11 cellular contexts compared by ENCODE assay signal in the genomic region with DNA sequence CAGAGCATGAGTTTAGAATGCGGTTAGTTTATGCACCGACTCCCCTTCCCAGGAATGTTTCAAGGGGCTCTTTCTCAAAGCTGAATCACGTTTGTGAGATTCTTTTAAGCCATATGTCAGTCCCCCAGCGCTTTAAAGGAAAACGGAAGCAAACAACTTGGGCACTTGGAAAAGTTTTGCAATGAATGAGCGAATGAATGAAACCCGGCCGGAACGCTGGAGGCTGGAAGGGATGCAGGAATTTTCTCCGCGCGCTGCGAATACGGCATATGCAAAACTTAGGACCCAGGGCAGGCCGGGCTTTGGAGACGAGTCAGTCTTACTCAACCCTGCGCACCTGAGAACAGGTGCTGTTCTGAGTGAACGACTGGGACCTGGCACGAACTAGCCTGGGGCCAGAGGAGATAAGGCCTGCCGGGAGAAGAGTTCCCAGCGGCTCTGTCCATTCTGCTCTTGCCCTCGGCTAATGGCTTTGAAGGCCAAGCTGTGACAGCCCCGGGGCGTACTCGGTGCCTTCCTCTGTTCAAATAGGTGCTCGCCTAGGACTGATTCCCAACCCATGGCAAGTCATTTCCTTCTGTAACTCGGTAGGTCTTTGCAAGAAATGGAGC. TPM values are rescaled to one million over a fixed set of nuclear protein-coding genes. Genes with fewer than 3 reads are reported as not detected.
A peak's percentile ranks its signal among the peaks of the same experiment; 100 is the strongest.
DNase-seq lines count a peak whose midpoint lies in the region; TF ChIP-seq lines count a peak whose summit lies in the region.
"Had no signal": no experiment of that assay in that cellular context is flagged by ENCODE, and none has a peak within 500 bp of the region (broad histone marks: within the 10 kb centered on the region; RNA-seq: fewer than 3 reads in every experiment).

No MANE protein-coding gene starts in this region.

- H3K9me3 ChIP-seq in mesenchymal stem cell (ENCODE audit: control insufficient read depth, low read length), result no peaks in the 10 kb centered on the region
- no peaks in the 10 kb centered on the region for H3K9me3 ChIP-seq in tibial artery

- no peak overlapping the region for H2BK5ac ChIP-seq in mesenchymal stem cell (ENCODE audit: low read depth, low read length, poor library complexity, severe bottlenecking)

- 0% methylated on average over 27 of the region's 27 CpGs for WGBS in mesenchymal stem cell

- TF ChIP-seq CTCF in RWPE1 (conservative IDR thresholded peaks at IDR 0.05; ENCODE audit: low read depth) (no peak), fibroblast of pulmonary artery (IDR thresholded peaks at IDR 0.05; ENCODE audit: low read length, missing control alignments) (no peak), tibial artery (IDR thresholded peaks at IDR 0.05) (no peak), GM13976 (IDR thresholded peaks at IDR 0.05; ENCODE audit: borderline replicate concordance, control extremely low read depth, extremely low read depth, insufficient read depth, missing control alignments) (no peak)

- H3K4me2 ChIP-seq in mesenchymal stem cell (ENCODE audit: low read length, poor library complexity, severe bottlenecking), result peak overlapping the region; percentile 84

- H3K4me3 ChIP-seq in fibroblast of pulmonary artery (replicated peaks; ENCODE audit: low read depth, low read length), result peak overlapping the region; percentile 51
- H3K4me3 ChIP-seq in mesenchymal stem cell (ENCODE audit: insufficient read depth in 1 of 2, low read depth in 1 of 2, low read length in 2 of 2), result peak overlapping the region; percentile 33 to 64
- peak overlapping the region; percentile 54 to 59 for H3K4me3 ChIP-seq in tibial artery

- H4K91ac ChIP-seq in mesenchymal stem cell (ENCODE audit: low read length), result no peak overlapping the region

- H3K23ac ChIP-seq in mesenchymal stem cell (ENCODE audit: low read length in 2 of 2), result no peak overlapping the region

- H2AK5ac ChIP-seq in mesenchymal stem cell (ENCODE audit: low read length, severe bottlenecking), result peak overlapping the region; percentile 59

- H2BK120ac ChIP-seq in mesenchymal stem cell (ENCODE audit: low read depth, low read length), result no peak overlapping the region

- no peak overlapping the region for H3K9ac ChIP-seq in mesenchymal stem cell (ENCODE audit: low read length)

- H3K4me1 ChIP-seq in mesenchymal stem cell (ENCODE audit: control insufficient read depth, insufficient read depth, low read depth, low read length), result peaks cover 4% of the 10 kb centered on the region
- no peaks in the 10 kb centered on the region for H3K4me1 ChIP-seq in tibial artery

- peak overlapping the region in 1 of 2 experiments; percentile 72 for H2BK12ac ChIP-seq in mesenchymal stem cell (ENCODE audit: low read length in 2 of 2)

- H4K8ac ChIP-seq in mesenchymal stem cell (ENCODE audit: low read length), result peak overlapping the region; percentile 72

- H3K14ac ChIP-seq in mesenchymal stem cell (ENCODE audit: low read length in 2 of 2), result peak overlapping the region in 1 of 2 experiments; percentile 48

- no peaks in the 10 kb centered on the region for H3K79me1 ChIP-seq in mesenchymal stem cell (replicated peaks; ENCODE audit: low read length, poor library complexity, severe bottlenecking)

- POLR2A ChIA-PET in RWPE1 (lab: Yijun Ruan, JAX; ENCODE audit: low non-redundant PET), result no interaction called here

- H3K27ac ChIP-seq in RWPE1 (no peak overlapping the region), mesenchymal stem cell (ENCODE audit: low read length, poor library complexity, severe bottlenecking) (peak overlapping the region; percentile 92), tibial artery (peak overlapping the region; percentile 67 to 70)

- H3K27me3 ChIP-seq in mesenchymal stem cell (ENCODE audit: control insufficient read depth in 1 of 2, insufficient read depth in 1 of 2, low read length in 2 of 2) (peaks cover 0 to 39% of the 10 kb centered on the region in 2 experiments), tibial artery (no peaks in the 10 kb centered on the region)

- intact Hi-C loops in tibial artery (cut with DNase I; ENCODE audit: low total_unique reads), result no loop called here

- in situ Hi-C loops in GM13976 (cut with MboI; ENCODE audit: low sequenced_read_pairs, unreplicated experiment), result no loop called here

- no peak overlapping the region for H2BK15ac ChIP-seq in mesenchymal stem cell (ENCODE audit: low read depth, poor library complexity, severe bottlenecking)

- H3K36me3 ChIP-seq in mesenchymal stem cell (ENCODE audit: control insufficient read depth in 1 of 2, insufficient read depth in 2 of 2, low read depth in 1 of 2, low read length in 2 of 2), result no peaks in the 10 kb centered on the region
- H3K36me3 ChIP-seq in tibial artery, result no peaks in the 10 kb centered on the region

- peak; percentile 6 for DNase-seq in RWPE1 (ENCODE audit: low spot score)
- DNase-seq in fibroblast of pulmonary artery (ENCODE audit: low read depth), result peak; percentile 35
- peak; percentile 89 for DNase-seq in mesenchymal stem cell
- peak in 1 of 2 donors; percentile 39 for DNase-seq in tibial artery
- no peak for DNase-seq in GM13976 (ENCODE audit: low spot score)
- DNase-seq in stimulated activated CD4-positive, alpha-beta T cell treated with anti-CD3 and anti-CD28 coated beads, Interleukin-4, amount 100 ng/mL, for 24 hours, result no peak
- no peak for DNase-seq in pons (ENCODE audit: low spot score)
- DNase-seq in activated CD4-positive, alpha-beta T cell treated with anti-CD3 and anti-CD28 coated beads for 1 hour, result no peak
- DNase-seq: activated CD4-positive, alpha-beta memory T cell treated with anti-CD3 and anti-CD28 coated beads for 36 hours; GDM1; Karpas-422 had no signal

- H3K18ac ChIP-seq in mesenchymal stem cell (ENCODE audit: low read depth in 1 of 2, low read length in 2 of 2), result peak overlapping the region in 1 of 2 experiments; percentile 73

- CTCF ChIA-PET in RWPE1 (lab: Yijun Ruan, JAX), result no interaction called here

- H2AFZ ChIP-seq in mesenchymal stem cell (ENCODE audit: low read depth, low read length), result peak overlapping the region; percentile 77

- peak overlapping the region in 1 of 2 experiments; percentile 84 for H3K4ac ChIP-seq in mesenchymal stem cell (ENCODE audit: low read depth in 1 of 2, low read length in 2 of 2)

RNA-seq across cellular contexts. Expression of gene NRK, which starts 0.8 kb away (rescaled TPM):
- 10.1 TPM for polyA plus RNA-seq in mesenchymal stem cell (2013, experiment 1 of 2)
- polyA plus RNA-seq in mesenchymal stem cell (2013, experiment 2 of 2), result 9.8 TPM

Comparison
In these comparisons a context has a peak if more than half of its experiments do, and no peak if none do; other contexts are left out.
1. DNase-seq: peak in RWPE1 (single experiment), fibroblast of pulmonary artery (single experiment) and mesenchymal stem cell (single experiment); none in GM13976 (single experiment), stimulated activated CD4-positive, alpha-beta T cell treated with anti-CD3 and anti-CD28 coated beads, Interleukin-4, amount 100 ng/mL, for 24 hours (single experiment), pons (single experiment) and activated CD4-positive, alpha-beta T cell treated with anti-CD3 and anti-CD28 coated beads for 1 hour (single experiment).
2. Peak in every context shown above with its lines, with median percentiles within 50 percentile points of each other: H3K4me3 ChIP-seq.